1 cellular context compared by ENCODE assay signal in genomic region chr9:123954921-123955320, GRCh38.
TF ChIP-seq lines count a peak whose summit lies in the region.

No MANE protein-coding gene starts in this region.

TF ChIP-seq in HepG2, 621 proteins besides CTCF, POLR2A, EP300 and RAD21 (continued from another document):
- TF ChIP-seq FOSL2 (CRISPR knock-in tag; IDR thresholded peaks at IDR 0.05) (no peak), HOMEZ (CRISPR knock-in tag; IDR thresholded peaks at IDR 0.05; ENCODE audit: low read depth) (no peak), ZBTB7B (CRISPR knock-in tag; IDR thresholded peaks at IDR 0.05) (no peak), CEBPG (CRISPR knock-in tag; IDR thresholded peaks at IDR 0.05) (peak; percentile 87), NFRKB (IDR thresholded peaks at IDR 0.05) (no peak)
TF ChIP-seq in HepG2: peak in this region for 2.
